In genomic region chr11:10108901-10109665, GRCh38 we compare ENCODE assay signal across 11 cellular contexts.
DNase-seq lines count a peak whose midpoint lies in the region; ATAC-seq, FAIRE-seq and TF ChIP-seq lines count a peak whose summit lies in the region.
"Had no signal": no experiment of that assay in that cellular context is flagged by ENCODE, and none has a peak within 500 bp of the region (broad histone marks: within the 10 kb centered on the region; RNA-seq: fewer than 3 reads in every experiment).

No MANE protein-coding gene starts in this region.

- peak; percentile 37 for DNase-seq in NCI-H1105 treated with DMSO at 0.1 percent for 48 hours (lab: John Stamatoyannopoulos, UW)
- no peak for DNase-seq in NCI-H1105 (lab: John Stamatoyannopoulos, UW)
- peak; percentile 58 for DNase-seq in adipocyte (ENCODE audit: low read depth)
- no peak for DNase-seq in transverse colon
- no peak for DNase-seq in ascending aorta (ENCODE audit: low spot score in 2 of 2)
- DNase-seq in frontal cortex (ENCODE audit: low spot score in 2 of 2), result no peak
- DNase-seq: NCI-H345, SW 1271 had no signal

- no peaks in the 10 kb centered on the region for H3K27me3 ChIP-seq in adipocyte (replicated peaks; ENCODE audit: control insufficient read depth, insufficient read depth, low read length)
- no peaks in the 10 kb centered on the region for H3K27me3 ChIP-seq in iPS-18a (ENCODE audit: control insufficient read depth, insufficient read depth, low read length)
- no peaks in the 10 kb centered on the region for H3K27me3 ChIP-seq in transverse colon
- no peaks in the 10 kb centered on the region for H3K27me3 ChIP-seq in ascending aorta

- H3K27ac Mint-ChIP-seq in activated T-helper 17 cell treated with anti-CD3 and anti-CD28 coated beads, Interleukin-2, amount 50 U/mL, for 72 hours, result no peak overlapping the region

- H3K27ac ChIP-seq in iPS-18a (ENCODE audit: low read length) (no peak overlapping the region), transverse colon (peak overlapping the region in 3 of 4 donors; percentile 12 to 45 (median 23)), ascending aorta (peak overlapping the region in 1 of 2 donors; percentile 13)

- H3K36me3 ChIP-seq in adipocyte (ENCODE audit: control insufficient read depth, insufficient read depth, low read length, severe bottlenecking), result peaks cover 5% of the 10 kb centered on the region
- no peaks in the 10 kb centered on the region for H3K36me3 ChIP-seq in iPS-18a (ENCODE audit: control insufficient read depth, low read depth, low read length)
- H3K36me3 ChIP-seq in transverse colon, result no peaks in the 10 kb centered on the region
- no peaks in the 10 kb centered on the region for H3K36me3 ChIP-seq in ascending aorta

- intact Hi-C loops in transverse colon (cut with DNase I; ENCODE audit: low total_unique reads) (no loop called here), ascending aorta (cut with DNase I) (no loop called here)

- WGBS in transverse colon (ENCODE audit: low coverage in 1 of 2), 2 donors, result 42 to 58% methylated on average over 2 of the region's 2 CpGs

- no peak for TF ChIP-seq EP300 in transverse colon (IDR thresholded peaks at IDR 0.05; ENCODE audit: low read depth)

- no peak for ATAC-seq in activated T-helper 17 cell treated with anti-CD3 and anti-CD28 coated beads, Interleukin-2, amount 50 U/mL, for 72 hours (replicated peaks)

- peak overlapping the region; percentile 51 for H3K4me3 ChIP-seq in adipocyte (ENCODE audit: low read length)
- H3K4me3 ChIP-seq in iPS-18a (ENCODE audit: low read length), result peak overlapping the region; percentile 12
- no peak overlapping the region for H3K4me3 ChIP-seq in transverse colon
- H3K4me3 ChIP-seq in ascending aorta, result no peak overlapping the region

- FAIRE-seq in frontal cortex (lab: Jason Lieb, UNC), result no peak
- FAIRE-seq: GM19239 had no signal

- H3K36me3 Mint-ChIP-seq in activated T-helper 17 cell treated with anti-CD3 and anti-CD28 coated beads, Interleukin-2, amount 50 U/mL, for 72 hours (ENCODE audit: low read depth), result no peaks in the 10 kb centered on the region

- no peak for TF ChIP-seq CTCF in transverse colon (IDR thresholded peaks at IDR 0.05)
- no peak for TF ChIP-seq CTCF in ascending aorta (IDR thresholded peaks at IDR 0.05)

- peaks cover 60% of the 10 kb centered on the region for H3K4me1 ChIP-seq in adipocyte (ENCODE audit: control insufficient read depth, insufficient read depth, low read length)
- peaks cover 14% of the 10 kb centered on the region for H3K4me1 ChIP-seq in iPS-18a (ENCODE audit: control insufficient read depth, low read depth, low read length)
- no peaks in the 10 kb centered on the region for H3K4me1 ChIP-seq in transverse colon
- peaks cover 0 to 16% of the 10 kb centered on the region in 2 donors for H3K4me1 ChIP-seq in ascending aorta

- no peak for TF ChIP-seq POLR2A in transverse colon (IDR thresholded peaks at IDR 0.05)

- H3K4me3 Mint-ChIP-seq in activated T-helper 17 cell treated with anti-CD3 and anti-CD28 coated beads, Interleukin-2, amount 50 U/mL, for 72 hours, result no peak overlapping the region

- no peaks in the 10 kb centered on the region for H3K9me3 ChIP-seq in adipocyte (ENCODE audit: control insufficient read depth, low read length)
- no peaks in the 10 kb centered on the region for H3K9me3 ChIP-seq in iPS-18a (ENCODE audit: control insufficient read depth, low read depth, low read length)
- H3K9me3 ChIP-seq in transverse colon, result no peaks in the 10 kb centered on the region
- H3K9me3 ChIP-seq in ascending aorta, result no peaks in the 10 kb centered on the region

- H3K4me1 Mint-ChIP-seq in activated T-helper 17 cell treated with anti-CD3 and anti-CD28 coated beads, Interleukin-2, amount 50 U/mL, for 72 hours, result no peaks in the 10 kb centered on the region

- H3K27me3 Mint-ChIP-seq in activated T-helper 17 cell treated with anti-CD3 and anti-CD28 coated beads, Interleukin-2, amount 50 U/mL, for 72 hours, result no peaks in the 10 kb centered on the region

- in situ Hi-C loops in transverse colon (cut with MboI; ENCODE audit: low pct_ligation_motif_present in 1 of 4, low pct_unique_long_range_greater_than_20kb in 1 of 4, low sequenced_read_pairs in 3 of 4), result no loop called here

- H3K9ac ChIP-seq in adipocyte (ENCODE audit: low read length) (peak overlapping the region; percentile 88), iPS-18a (ENCODE audit: low read length) (no peak overlapping the region)

- H3K9me3 Mint-ChIP-seq in activated T-helper 17 cell treated with anti-CD3 and anti-CD28 coated beads, Interleukin-2, amount 50 U/mL, for 72 hours, result peaks cover 4% of the 10 kb centered on the region

Comparison
In these comparisons a context has a peak if more than half of its experiments do, and no peak if none do; other contexts are left out.
1. DNase-seq: peak in NCI-H1105 treated with DMSO at 0.1 percent for 48 hours (single experiment) and adipocyte (single experiment); none in NCI-H1105 (single experiment), transverse colon (single experiment), ascending aorta (0 of 2) and frontal cortex (0 of 2).
2. H3K4me3 ChIP-seq: peak in adipocyte (single experiment) and iPS-18a (single experiment); none in transverse colon (0 of 4) and ascending aorta (0 of 2).